In the genomic region with DNA sequence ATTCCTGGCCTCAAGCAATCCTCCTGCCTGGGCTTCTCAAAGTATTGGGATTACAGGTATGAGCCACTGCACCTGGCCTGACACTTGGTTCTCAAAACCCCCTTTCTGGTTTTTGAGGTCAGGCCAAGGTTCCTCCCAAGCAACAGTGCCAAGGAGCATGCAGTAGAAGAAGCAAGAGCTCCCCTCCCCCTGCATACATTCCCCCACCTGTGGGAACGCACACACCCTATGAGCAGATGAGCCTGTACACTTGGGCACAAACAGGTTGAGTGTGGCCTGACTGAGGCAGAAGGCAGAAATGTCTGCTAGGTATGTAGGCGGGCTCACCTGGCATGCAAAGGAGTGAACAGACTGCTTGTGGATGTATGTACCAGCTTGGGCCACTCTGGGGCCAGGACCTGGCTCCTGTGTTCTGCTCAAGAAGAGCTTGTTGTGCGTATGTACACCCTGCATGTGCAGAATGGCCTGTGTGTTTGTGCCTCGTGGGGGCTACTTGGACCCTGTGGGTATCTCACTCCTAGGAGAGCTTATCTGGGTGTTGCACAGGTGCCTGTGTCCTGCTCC, we compare ENCODE assay signal across 17 cellular contexts. TPM values are rescaled to one million over a fixed set of nuclear protein-coding genes. Genes with fewer than 3 reads are reported as not detected.
DNase-seq lines count a peak whose midpoint lies in the region; ATAC-seq and TF ChIP-seq lines count a peak whose summit lies in the region.
"Had no signal": no experiment of that assay in that cellular context is flagged by ENCODE, and none has a peak within 500 bp of the region (broad histone marks: within the 10 kb centered on the region; RNA-seq: fewer than 3 reads in every experiment).

No MANE protein-coding gene starts in this region.

- no peak overlapping the region for H3K27ac Mint-ChIP-seq in activated T-cell treated with anti-CD3 and anti-CD28 coated beads, Interleukin-2, amount 50 U/mL, for 24 hours
- no peak overlapping the region for H3K27ac Mint-ChIP-seq in neural progenitor cell

- no peaks in the 10 kb centered on the region for H3K9me3 Mint-ChIP-seq in activated T-cell treated with anti-CD3 and anti-CD28 coated beads, Interleukin-2, amount 50 U/mL, for 24 hours
- H3K9me3 Mint-ChIP-seq in neural progenitor cell: no peaks in the 10 kb centered on the region

- no peak for DNase-seq in activated T-cell treated with anti-CD3 and anti-CD28 coated beads, Interleukin-2, amount 50 U/mL, for 24 hours
- no peak for DNase-seq in activated T-cell treated with anti-CD3 and anti-CD28 coated beads, Interleukin-2, amount 50 U/mL, for 1 hour
- DNase-seq in MM.1S: peak; percentile 19
- peak; percentile 58 for DNase-seq in cerebellum (ENCODE audit: low spot score)
- DNase-seq in neural progenitor cell (ENCODE audit: low spot score): no peak
- no peak for DNase-seq in A172 (ENCODE audit: low spot score)
- DNase-seq: anterior cingulate cortex; GOT3; NCI-H1092; occipital lobe; stimulated activated naive CD4-positive, alpha-beta T cell had no signal

- no peak for ATAC-seq in HG03354 (IDR thresholded peaks at IDR 0.05; ENCODE audit: poor library complexity, severe bottlenecking, unreplicated experiment)
- ATAC-seq in GM21529 (IDR thresholded peaks at IDR 0.05; ENCODE audit: unreplicated experiment): no peak

- H3K4me1 Mint-ChIP-seq in activated T-cell treated with anti-CD3 and anti-CD28 coated beads, Interleukin-2, amount 50 U/mL, for 24 hours (ENCODE audit: low read depth): peaks cover 14% of the 10 kb centered on the region
- H3K4me1 Mint-ChIP-seq in neural progenitor cell: peaks cover 29% of the 10 kb centered on the region

- H2AFZ ChIP-seq in MM.1S (ENCODE audit: low read length) (no peak overlapping the region), neural progenitor cell (replicated peaks) (no peak overlapping the region)

- H3K27me3 Mint-ChIP-seq in activated T-cell treated with anti-CD3 and anti-CD28 coated beads, Interleukin-2, amount 50 U/mL, for 24 hours: peaks cover 32% of the 10 kb centered on the region
- peaks cover 20% of the 10 kb centered on the region for H3K27me3 Mint-ChIP-seq in neural progenitor cell (ENCODE audit: insufficient read depth, low read depth)

- H3K27me3 ChIP-seq in MM.1S (replicated peaks; ENCODE audit: insufficient read depth, low read length) (peaks cover 22% of the 10 kb centered on the region), neural progenitor cell (peaks cover 43% of the 10 kb centered on the region)

- H3K79me2 ChIP-seq in MM.1S (ENCODE audit: low read length): peaks cover 3% of the 10 kb centered on the region; the same call in 1 of the 2 replicates
- no peaks in the 10 kb centered on the region for H3K79me2 ChIP-seq in neural progenitor cell (ENCODE audit: low read depth)

- H3K9me2 ChIP-seq in MM.1S (replicated peaks; ENCODE audit: insufficient read depth, low read length): no peaks in the 10 kb centered on the region

- H3K27ac ChIP-seq in MM.1S (ENCODE audit: low read length) (no peak overlapping the region), neural progenitor cell (no peak overlapping the region)

- no peaks in the 10 kb centered on the region for H3K36me3 Mint-ChIP-seq in activated T-cell treated with anti-CD3 and anti-CD28 coated beads, Interleukin-2, amount 50 U/mL, for 24 hours (ENCODE audit: low read depth)
- H3K36me3 Mint-ChIP-seq in neural progenitor cell: no peaks in the 10 kb centered on the region

- H3K4me2 ChIP-seq in MM.1S (ENCODE audit: low read depth, low read length): peak overlapping the region; percentile 18; the same call in 1 of the 2 replicates
- no peak overlapping the region for H3K4me2 ChIP-seq in neural progenitor cell

- TF ChIP-seq CTCF in MM.1S (IDR thresholded peaks at IDR 0.05; ENCODE audit: low read length): no peak
- no peak for TF ChIP-seq CTCF in neural progenitor cell (IDR thresholded peaks at IDR 0.05)

- H4K20me1 ChIP-seq in MM.1S (ENCODE audit: insufficient read depth, low read length) (no peaks in the 10 kb centered on the region), neural progenitor cell (ENCODE audit: low read depth) (peaks cover 24% of the 10 kb centered on the region)

- H3K4me3 ChIP-seq in MM.1S (ENCODE audit: low read length): no peak overlapping the region
- no peak overlapping the region for H3K4me3 ChIP-seq in neural progenitor cell

- H3K4me1 ChIP-seq in MM.1S (ENCODE audit: low read length) (peaks cover 23% of the 10 kb centered on the region), neural progenitor cell (peaks cover 2% of the 10 kb centered on the region)

- H3K9ac ChIP-seq in MM.1S (ENCODE audit: low read length): no peak overlapping the region
- H3K9ac ChIP-seq in neural progenitor cell: no peak overlapping the region

- H3K36me3 ChIP-seq in MM.1S (replicated peaks; ENCODE audit: insufficient read depth, low read length) (no peaks in the 10 kb centered on the region), neural progenitor cell (no peaks in the 10 kb centered on the region)

- no peaks in the 10 kb centered on the region for H3K9me3 ChIP-seq in MM.1S (replicated peaks; ENCODE audit: insufficient read depth, low read length)
- H3K9me3 ChIP-seq in neural progenitor cell (ENCODE audit: low read depth): no peaks in the 10 kb centered on the region

- H3F3A ChIP-seq in MM.1S (ENCODE audit: insufficient read depth, low read length): 0 out of 2 replicates have a peak, but pooled peaks cover 4% of the 10 kb centered on the region
- peaks cover 7% of the 10 kb centered on the region for H3F3A ChIP-seq in neural progenitor cell (ENCODE audit: low read depth)

- peak overlapping the region; percentile 80 for H3K4me3 Mint-ChIP-seq in activated T-cell treated with anti-CD3 and anti-CD28 coated beads, Interleukin-2, amount 50 U/mL, for 24 hours
- peak overlapping the region; percentile 98 for H3K4me3 Mint-ChIP-seq in neural progenitor cell

RNA-seq across cellular contexts. Expression of gene GPRIN1, which starts 1.7 kb away (rescaled TPM):
- total RNA-seq in cerebellum: 38.9 TPM
- 0.67 and 3.7 TPM in 2 replicates for total RNA-seq in neural progenitor cell (ENCODE audit: low replicate concordance)
- total RNA-seq in A172 (2014; rRNA removed; shearing (Covaris generic)): 20.3 and 24.6 TPM in 2 replicates

RNA-seq across cellular contexts. Expression of gene SNCB, which starts 22.1 kb away (rescaled TPM):
- total RNA-seq in cerebellum (25.6 TPM), neural progenitor cell (ENCODE audit: low replicate concordance) (1.1 TPM in 1 of 2 replicates, not detected in the other)
- total RNA-seq in A172 (2014; rRNA removed; shearing (Covaris generic)): 0.10 TPM in 1 of 2 replicates, not detected in the other
- total RNA-seq: HepG2, lower leg skin, skeletal muscle tissue had no signal

RNA-seq across cellular contexts. Expression of gene EIF4E1B, which starts 22.3 kb away (rescaled TPM):
- 0.27 TPM for total RNA-seq in cerebellum
- 0.06 and 0.68 TPM in 2 replicates for total RNA-seq in neural progenitor cell (ENCODE audit: low replicate concordance)
- not detected in 2 replicates for total RNA-seq in A172 (2014; rRNA removed; shearing (Covaris generic))
- total RNA-seq: HepG2, lower leg skin, occipital lobe, SK-MEL-5, skeletal muscle tissue had no signal

RNA-seq across cellular contexts. Expression of gene TSPAN17, which starts 39.1 kb away (rescaled TPM):
- total RNA-seq in cerebellum: 33.7 TPM
- 25.9 and 51.7 TPM in 2 replicates for total RNA-seq in neural progenitor cell (ENCODE audit: low replicate concordance)
- 54.9 and 67.7 TPM in 2 replicates for total RNA-seq in A172 (2014; rRNA removed; shearing (Covaris generic))

RNA-seq across cellular contexts. Expression of gene CDHR2, which starts 59.1 kb away (rescaled TPM):
- total RNA-seq in cerebellum (0.18 TPM), neural progenitor cell (ENCODE audit: low replicate concordance) (not detected in 2 replicates)
- total RNA-seq in A172 (2014; rRNA removed; shearing (Covaris generic)): 0.12 TPM in 1 of 2 replicates, not detected in the other
- total RNA-seq: SK-MEL-5, skeletal muscle tissue had no signal

Comparison
In these comparisons a context has a peak if more than half of its experiments do, and no peak if none do; other contexts are left out.
1. DNase-seq: peak in MM.1S (single experiment) and cerebellum (single experiment); none in activated T-cell treated with anti-CD3 and anti-CD28 coated beads, Interleukin-2, amount 50 U/mL, for 24 hours (single experiment), activated T-cell treated with anti-CD3 and anti-CD28 coated beads, Interleukin-2, amount 50 U/mL, for 1 hour (single experiment), neural progenitor cell (single experiment) and A172 (single experiment).
2. RNA of gene SNCB, which starts 22.1 kb away (total RNA-seq): 25.6 TPM in cerebellum (single experiment); 1.1 TPM in neural progenitor cell and 0.10 TPM in A172; every median in the first group is over 10 times any median in the second.